Comparison of ENCODE assay signal across 8 cellular contexts in genomic region chr2:190407246-190407661, GRCh38. TPM values are rescaled to one million over a fixed set of nuclear protein-coding genes. Genes with fewer than 3 reads are reported as not detected.
DNase-seq lines count a peak whose midpoint lies in the region; ATAC-seq and TF ChIP-seq lines count a peak whose summit lies in the region.

No MANE protein-coding gene starts in this region.

- no peaks in the 10 kb centered on the region for H3K36me3 Mint-ChIP-seq in activated B cell treated with CpG ODN at 0.5 μM for 24 hours (ENCODE audit: low read depth)

- H3K4me3 ChIP-seq in BLaER1: peak overlapping the region; percentile 86
- H3K4me3 ChIP-seq in HAP-1: peak overlapping the region; percentile 51
- H3K4me3 ChIP-seq in iPS-20b (ENCODE audit: low read length): peak overlapping the region; percentile 77
- peak overlapping the region; percentile 77 for H3K4me3 ChIP-seq in stomach smooth muscle (ENCODE audit: low read length in 2 of 2)

- peak overlapping the region; percentile 86 for H3K27ac Mint-ChIP-seq in activated B cell treated with CpG ODN at 0.5 μM for 24 hours

- H3K4me1 ChIP-seq in BLaER1: peaks cover 14% of the 10 kb centered on the region
- H3K4me1 ChIP-seq in HAP-1: peaks cover 10% of the 10 kb centered on the region
- no peaks in the 10 kb centered on the region for H3K4me1 ChIP-seq in iPS-20b (ENCODE audit: insufficient read depth, low read length)
- H3K4me1 ChIP-seq in stomach smooth muscle (ENCODE audit: control insufficient read depth, insufficient read depth, low read length): peaks cover 9% of the 10 kb centered on the region

- DNase-seq in HAP-1 (ENCODE audit: low spot score in 2 of 2) (peak in 1 of 2 experiments; percentile 12), activated B cell treated with CpG ODN at 0.5 μM for 24 hours (no peak), HUDEP-2 (lab: John Stamatoyannopoulos, UW; ENCODE audit: unreplicated experiment in 76 of 76) (no peak), OCI-M2 (lab: John Stamatoyannopoulos, UW; ENCODE audit: unreplicated experiment) (no peak), left lobe of liver (ENCODE audit: low spot score) (no peak)

- no peaks in the 10 kb centered on the region for H3K9me3 Mint-ChIP-seq in activated B cell treated with CpG ODN at 0.5 μM for 24 hours

- CTCF ChIA-PET in activated B cell treated with CpG ODN at 0.5 μM for 24 hours (lab: Charles Lee): interaction anchor here (0.6 kb wide), 1 partner anchor 1311 kb away, joined by 3 read pairs; no protein-coding TSS in a partner anchor

- no peaks in the 10 kb centered on the region for H4K20me1 ChIP-seq in BLaER1

- H3K9me3 ChIP-seq in BLaER1 (no peaks in the 10 kb centered on the region), HAP-1 (no peaks in the 10 kb centered on the region), iPS-20b (ENCODE audit: insufficient read depth, low read depth, low read length) (no peaks in the 10 kb centered on the region), stomach smooth muscle (ENCODE audit: control insufficient read depth in 2 of 2, low read length in 2 of 2) (no peaks in the 10 kb centered on the region)

- in situ Hi-C loops in HAP-1 (cut with MboI; ENCODE audit: low sequenced_read_pairs): no loop called here

- ATAC-seq in activated B cell treated with CpG ODN at 0.5 μM for 24 hours (ENCODE audit: low read depth): no peak
- ATAC-seq in left lobe of liver: no peak

- TF ChIP-seq CTCF in activated B cell treated with CpG ODN at 0.5 μM for 24 hours (IDR thresholded peaks at IDR 0.05): no peak

- peak overlapping the region; percentile 91 for H3K4me2 ChIP-seq in BLaER1

- H3K36me3 ChIP-seq in BLaER1 (no peaks in the 10 kb centered on the region), HAP-1 (replicated peaks) (no peaks in the 10 kb centered on the region), iPS-20b (ENCODE audit: insufficient read depth, low read depth, low read length) (no peaks in the 10 kb centered on the region), stomach smooth muscle (ENCODE audit: control insufficient read depth in 2 of 2, insufficient read depth in 2 of 2, low read length in 2 of 2) (no peaks in the 10 kb centered on the region)

- H3K4me3 Mint-ChIP-seq in activated B cell treated with CpG ODN at 0.5 μM for 24 hours: peak overlapping the region; percentile 83

- intact Hi-C loops in activated B cell treated with CpG ODN at 0.5 μM for 24 hours (cut with micrococcal nuclease): loop anchor here (5.0 kb wide), 2 partner anchors 475 to 1270 kb away; partner anchors contain the start of genes GLS and NABP1

- H3K27me3 Mint-ChIP-seq in activated B cell treated with CpG ODN at 0.5 μM for 24 hours: no peaks in the 10 kb centered on the region

- H3K27ac ChIP-seq in BLaER1 (no peak overlapping the region), iPS-20b (ENCODE audit: low read length) (no peak overlapping the region), stomach smooth muscle (ENCODE audit: low read length) (no peak overlapping the region)

- H3K27me3 ChIP-seq in BLaER1 (peaks cover 30% of the 10 kb centered on the region; the same call in 1 of the 2 replicates), HAP-1 (ENCODE audit: low read depth) (no peaks in the 10 kb centered on the region), iPS-20b (ENCODE audit: insufficient read depth, low read length) (peaks cover 50% of the 10 kb centered on the region), stomach smooth muscle (ENCODE audit: control insufficient read depth in 1 of 2, insufficient read depth in 2 of 2, low read length in 2 of 2) (no peaks in the 10 kb centered on the region)

- peaks cover 18% of the 10 kb centered on the region for H3K4me1 Mint-ChIP-seq in activated B cell treated with CpG ODN at 0.5 μM for 24 hours

- POLR2A ChIA-PET in activated B cell treated with CpG ODN at 0.5 μM for 24 hours (lab: Charles Lee): interaction anchor here (0.6 to 1.6 kb wide), 3 partner anchors 127 to 1271 kb away, joined by 3 read pairs; partner anchors contain the start of gene NEMP2

- no peak overlapping the region; the same call in 1 of the 2 replicates for H3K9ac ChIP-seq in BLaER1
- H3K9ac ChIP-seq in iPS-20b (ENCODE audit: low read depth, low read length): peak overlapping the region; percentile 43; the same call in 1 of the 2 replicates
- peak overlapping the region; percentile 47 to 62 for H3K9ac ChIP-seq in stomach smooth muscle (ENCODE audit: low read length in 2 of 2)

RNA-seq across cellular contexts. Expression of gene MFSD6, which starts 0.9 kb away (rescaled TPM):
- 20.0 and 21.5 TPM in 2 replicates for total RNA-seq in activated B cell treated with CpG ODN at 0.5 μM for 24 hours
- total RNA-seq in left lobe of liver: 1.9 TPM
